Comparison of ENCODE assay signal across 26 cellular contexts in genomic region chr14:91886961-91887360, GRCh38. TPM values are rescaled to one million over a fixed set of nuclear protein-coding genes. Genes with fewer than 3 reads are reported as not detected.
DNase-seq lines count a peak whose midpoint lies in the region; ATAC-seq, FAIRE-seq and TF ChIP-seq lines count a peak whose summit lies in the region.
"Had no signal": no experiment of that assay in that cellular context is flagged by ENCODE, and none has a peak within 500 bp of the region (broad histone marks: within the 10 kb centered on the region; RNA-seq: fewer than 3 reads in every experiment).

No MANE protein-coding gene starts in this region.

- 100% methylated on average over 2 of the region's 8 CpGs for whole genome bisulfite sequencing in suprapubic skin

- H3K4me1 ChIP-seq in left ventricle myocardium inferior (peaks cover 31% of the 10 kb centered on the region), kidney (ENCODE audit: control insufficient read depth in 1 of 2, insufficient read depth in 1 of 2, low read depth in 1 of 2, low read length in 2 of 2) (peaks cover 17 to 18% of the 10 kb centered on the region in 2 donors), suprapubic skin (peaks cover 46% of the 10 kb centered on the region)
- H3K4me1 ChIP-seq: A549, BE2C, HAP-1 had no signal

- DNase-seq in left ventricle myocardium inferior (no peak), Right ventricle myocardium inferior (ENCODE audit: missing footprints) (no peak), kidney (peak; percentile 13), suprapubic skin (ENCODE audit: low spot score in 2 of 2) (no peak), CD1c-positive myeloid dendritic cell (ENCODE audit: extremely low spot score) (no peak), SHP77 treated with DMSO at 0.1 percent for 48 hours (lab: John Stamatoyannopoulos, UW) (no peak), left lobe of liver (ENCODE audit: low spot score) (no peak)
- DNase-seq: 8988T; ACHN; AML-193; BE2C; Calu3; CD4-positive, alpha-beta memory T cell; COR-L47; DMS53; DMS79 treated with DMSO at 0.1 percent for 48 hours; GF-D8; GOT3; HFFc6 had no signal

- no peak overlapping the region for H3K9ac ChIP-seq in kidney (ENCODE audit: low read length in 2 of 2)
- H3K9ac ChIP-seq: BLaER1 treated with 17β-estradiol and CSF1 and Interleukin-3, amounts not matched to agents 10 nM and 100 nM had no signal

- H3K36me3 ChIP-seq in left ventricle myocardium inferior (no peaks in the 10 kb centered on the region), kidney (ENCODE audit: control insufficient read depth in 1 of 2, insufficient read depth in 2 of 2, low read length in 2 of 2) (peaks cover 4 to 10% of the 10 kb centered on the region in 2 donors), suprapubic skin (no peaks in the 10 kb centered on the region)
- H3K36me3 ChIP-seq: BE2C; BLaER1 treated with 17β-estradiol and CSF1 and Interleukin-3, amounts not matched to agents 10 nM and 100 nM; HAP-1 had no signal

- H3K4me3 ChIP-seq in left ventricle myocardium inferior (no peak overlapping the region), kidney (ENCODE audit: low read length in 2 of 2) (no peak overlapping the region), suprapubic skin (no peak overlapping the region)
- H3K4me3 ChIP-seq: A549; BLaER1 treated with 17β-estradiol and CSF1 and Interleukin-3, amounts not matched to agents 10 nM and 100 nM; HAP-1 had no signal

- no peak for TF ChIP-seq EP300 in suprapubic skin (IDR thresholded peaks at IDR 0.05)

- H3K27ac ChIP-seq in left ventricle myocardium inferior (replicated peaks) (peak overlapping the region; percentile 82), kidney (ENCODE audit: low read depth in 2 of 2, low read length in 2 of 2) (no peak overlapping the region), suprapubic skin (peak overlapping the region; percentile 40)
- H3K27ac ChIP-seq: A549; BLaER1 treated with 17β-estradiol and CSF1 and Interleukin-3, amounts not matched to agents 10 nM and 100 nM had no signal

- intact Hi-C loops in left ventricle myocardium inferior (cut with micrococcal nuclease) = no loop called here
- intact Hi-C loops in Right ventricle myocardium inferior (cut with DNase I) = no loop called here
- intact Hi-C loops in kidney (cut with DNase I) = no loop called here

- TF ChIP-seq CTCF in left ventricle myocardium inferior (IDR thresholded peaks at IDR 0.05; ENCODE audit: borderline replicate concordance) = no peak
- TF ChIP-seq CTCF in kidney (IDR thresholded peaks at IDR 0.05; ENCODE audit: borderline replicate concordance, extremely low read depth, insufficient read depth) = no peak
- no peak for TF ChIP-seq CTCF in suprapubic skin (IDR thresholded peaks at IDR 0.05)

- ATAC-seq in Right ventricle myocardium inferior (no peak), left lobe of liver (no peak)
- ATAC-seq: A549 had no signal

- no peak for FAIRE-seq in kidney (lab: Jason Lieb, UNC)
- FAIRE-seq: A549, GM12891, GM18507, H54 had no signal

- H3K9me3 ChIP-seq in left ventricle myocardium inferior (replicated peaks) (no peaks in the 10 kb centered on the region), kidney (ENCODE audit: control insufficient read depth in 1 of 2, low read length in 2 of 2) (no peaks in the 10 kb centered on the region), suprapubic skin (no peaks in the 10 kb centered on the region)
- H3K9me3 ChIP-seq: A549; BE2C; BLaER1 treated with 17β-estradiol and CSF1 and Interleukin-3, amounts not matched to agents 10 nM and 100 nM; HAP-1 had no signal

- no peak for TF ChIP-seq POLR2A in suprapubic skin (IDR thresholded peaks at IDR 0.05)

- peaks cover 15% of the 10 kb centered on the region for H3K27me3 ChIP-seq in left ventricle myocardium inferior (ENCODE audit: low read depth)
- no peaks in the 10 kb centered on the region for H3K27me3 ChIP-seq in suprapubic skin
- H3K27me3 ChIP-seq: BLaER1 treated with 17β-estradiol and CSF1 and Interleukin-3, amounts not matched to agents 10 nM and 100 nM had no signal

RNA-seq across cellular contexts. Expression of gene TC2N, which starts 19.6 kb away (rescaled TPM):
- total RNA-seq in left ventricle myocardium inferior (4.1 TPM), Right ventricle myocardium inferior (12.6 TPM), kidney (39.7 TPM), suprapubic skin (10 to 100 TPM; 28.0 to 61.7 (median 33.4) TPM), left lobe of liver (1.5 TPM)
- 5.8 TPM for polyA plus RNA-seq in kidney (ENCODE audit: insufficient read depth, low read depth, low replicate concordance)
- total RNA-seq: G401 had no signal

Comparison
In these comparisons a context has a peak if more than half of its experiments do, and no peak if none do; other contexts are left out.
1. H3K27ac ChIP-seq: peak in left ventricle myocardium inferior (single experiment) and suprapubic skin (single experiment); none in kidney (0 of 2).